Comparison of ENCODE assay signal across 8 cellular contexts in genomic region chr20:4795394-4795793, GRCh38. TPM values are rescaled to one million over a fixed set of nuclear protein-coding genes. Genes with fewer than 3 reads are reported as not detected.
DNase-seq lines count a peak whose midpoint lies in the region; ATAC-seq and FAIRE-seq lines count a peak whose summit lies in the region.

No MANE protein-coding gene starts in this region.

- DNase-seq in activated gamma-delta T cell treated with Interleukin-2 at 50 U/mL for 16 hours (peak; percentile 21), activated gamma-delta T cell (lab: John Stamatoyannopoulos, UW) (no peak), HS-27A (ENCODE audit: low read depth) (peak; percentile 12), glomerular visceral epithelial cell (ENCODE audit: extremely low spot score) (peak; percentile 82), NCI-H1694 treated with DMSO at 0.1 percent for 48 hours (lab: John Stamatoyannopoulos, UW) (no peak), frontal cortex (ENCODE audit: low spot score in 2 of 2) (no peak)
- peak; percentile 69 for DNase-seq in activated CD4-positive, alpha-beta T cell treated with anti-CD3 and anti-CD28 coated beads for 48 hours

- ATAC-seq in GM21528 (IDR thresholded peaks at IDR 0.05; ENCODE audit: low FRiP score, unreplicated experiment) = no peak

- no peak for FAIRE-seq in frontal cortex (lab: Jason Lieb, UNC)

RNA-seq across cellular contexts. Expression of gene RASSF2, which starts 28.0 kb away (rescaled TPM):
- total RNA-seq in frontal cortex = 274 TPM

Comparison
In these comparisons a context has a peak if more than half of its experiments do, and no peak if none do; other contexts are left out.
1. DNase-seq: peak in activated gamma-delta T cell treated with Interleukin-2 at 50 U/mL for 16 hours (single experiment), HS-27A (single experiment), activated CD4-positive, alpha-beta T cell treated with anti-CD3 and anti-CD28 coated beads for 48 hours (single experiment) and glomerular visceral epithelial cell (single experiment); none in activated gamma-delta T cell (single experiment), NCI-H1694 treated with DMSO at 0.1 percent for 48 hours (single experiment) and frontal cortex (0 of 2).